ENCODE assay signal across 8 cellular contexts in the genomic region with DNA sequence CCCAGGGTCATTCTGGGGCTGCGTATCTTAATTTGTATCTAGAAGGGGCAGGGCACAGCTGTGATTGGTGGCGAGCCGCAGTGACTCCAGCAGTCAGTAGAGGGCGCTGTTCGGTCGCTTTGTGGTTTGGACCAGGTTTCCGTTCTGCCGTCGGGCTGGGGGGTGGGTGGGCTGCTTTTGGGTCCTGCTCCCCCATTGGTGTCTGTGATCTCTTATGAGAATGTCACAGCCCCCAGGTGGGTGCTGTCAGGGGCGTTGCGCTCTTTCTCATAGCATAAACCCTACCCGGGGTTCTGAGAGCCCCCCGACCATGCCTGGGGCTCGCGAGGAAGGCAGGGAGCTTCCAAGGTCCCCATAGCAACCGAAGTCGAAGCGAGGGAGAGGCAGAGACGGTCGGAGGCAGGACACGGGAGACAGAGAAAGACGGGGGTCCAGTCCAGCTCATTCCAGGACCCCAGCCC.
A peak's percentile ranks its signal among the peaks of the same experiment; 100 is the strongest.
DNase-seq lines count a peak whose midpoint lies in the region; ATAC-seq and TF ChIP-seq lines count a peak whose summit lies in the region.

No MANE protein-coding gene starts in this region.

- in situ Hi-C loops in GM13976 (cut with MboI; ENCODE audit: low sequenced_read_pairs, unreplicated experiment), result no loop called here

- no peak overlapping the region for H3K4me3 Mint-ChIP-seq in central memory CD8-positive, alpha-beta T cell

- TF ChIP-seq CTCF in GM13976 (IDR thresholded peaks at IDR 0.05; ENCODE audit: borderline replicate concordance, control extremely low read depth, extremely low read depth, insufficient read depth, missing control alignments), result peak; percentile 94

- peaks cover 31% of the 10 kb centered on the region for H3K27me3 Mint-ChIP-seq in central memory CD8-positive, alpha-beta T cell

- peak; percentile 89 for DNase-seq in GM13976 (ENCODE audit: low spot score)
- peak; percentile 41 for DNase-seq in NCI-H1694 treated with DMSO at 0.1 percent for 48 hours (lab: John Stamatoyannopoulos, UW)
- peak; percentile 74 for DNase-seq in activated CD4-positive, CD25-positive, alpha-beta regulatory T cell treated with anti-CD3 and anti-CD28 coated beads, Interleukin-2, amount 50 U/mL, for 72 hours
- DNase-seq in central memory CD8-positive, alpha-beta T cell (ENCODE audit: low spot score in 2 of 2), result peak; percentile 51 to 69
- peak; percentile 80 for DNase-seq in left kidney (ENCODE audit: low read depth, low spot score)
- DNase-seq in stimulated activated CD4-positive, alpha-beta T cell treated with anti-CD3 and anti-CD28 coated beads, TNF-alpha, amount 100 ng/mL, for 24 hours (ENCODE audit: low read depth in 3 of 3), result peak; percentile 51 to 70 (median 55)

- no peaks in the 10 kb centered on the region for H3K4me1 Mint-ChIP-seq in central memory CD8-positive, alpha-beta T cell

- H3K36me3 Mint-ChIP-seq in central memory CD8-positive, alpha-beta T cell (ENCODE audit: insufficient read depth), result peaks cover 3% of the 10 kb centered on the region

- no peak overlapping the region for H3K27ac Mint-ChIP-seq in central memory CD8-positive, alpha-beta T cell (ENCODE audit: low read depth)

- ATAC-seq in central memory CD8-positive, alpha-beta T cell (replicated peaks; ENCODE audit: extremely low read depth, poor library complexity, severe bottlenecking), result peak; percentile 67
- ATAC-seq in HG03565 (IDR thresholded peaks at IDR 0.05; ENCODE audit: unreplicated experiment) (no peak), GM21529 (IDR thresholded peaks at IDR 0.05; ENCODE audit: unreplicated experiment) (no peak)

- no peaks in the 10 kb centered on the region for H3K9me3 Mint-ChIP-seq in central memory CD8-positive, alpha-beta T cell
